ENCODE assay signal across 9 cellular contexts in the genomic region with DNA sequence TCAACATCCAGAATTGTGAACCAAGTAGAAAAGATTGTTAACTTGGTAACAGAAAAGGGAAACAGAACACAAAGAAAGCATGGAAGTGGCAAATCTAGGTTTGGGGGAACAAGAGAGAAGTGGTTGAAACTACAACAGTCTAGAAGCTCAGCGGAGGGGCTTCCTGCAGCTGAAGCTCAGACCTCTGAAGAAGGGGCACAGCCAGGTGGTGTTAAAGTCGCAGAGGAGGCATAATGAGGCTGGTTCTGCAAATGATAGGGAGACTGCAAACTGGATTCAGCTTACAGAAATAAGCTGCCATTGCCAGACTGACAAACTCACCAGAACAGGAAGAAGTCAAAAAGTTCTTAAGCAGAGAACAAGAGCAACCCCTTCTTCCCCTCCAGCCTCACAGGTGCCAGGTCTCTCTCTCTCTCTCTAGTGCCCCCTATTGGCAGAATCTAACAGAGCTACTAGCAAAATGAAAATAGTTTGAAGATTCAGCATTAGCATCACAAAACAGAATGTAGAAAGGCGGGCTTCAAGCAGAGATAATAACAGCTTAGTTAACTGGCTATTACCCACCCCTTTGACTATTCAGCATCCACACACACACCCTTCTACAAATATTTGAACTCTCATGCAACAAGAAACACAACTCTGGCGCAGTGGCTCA.
A peak's percentile ranks its signal among the peaks of the same experiment; 100 is the strongest.
DNase-seq lines count a peak whose midpoint lies in the region; ATAC-seq, FAIRE-seq and TF ChIP-seq lines count a peak whose summit lies in the region.
"Had no signal": no experiment of that assay in that cellular context is flagged by ENCODE, and none has a peak within 500 bp of the region (broad histone marks: within the 10 kb centered on the region; RNA-seq: fewer than 3 reads in every experiment).

No MANE protein-coding gene starts in this region.

- H3K27ac ChIP-seq in 22Rv1 (no peak overlapping the region), OCI-LY3 (ENCODE audit: low read length) (peak overlapping the region; percentile 55), H1 (ENCODE audit: low read depth, low read length) (no peak overlapping the region)
- H3K27ac ChIP-seq in effector memory CD4-positive, alpha-beta T cell (ENCODE audit: insufficient read depth, low read length, poor library complexity, severe bottlenecking): no peak overlapping the region
- H3K27ac ChIP-seq: HL-60 had no signal

- no peak for TF ChIP-seq EP300 in H1 (IDR thresholded peaks at IDR 0.05; ENCODE audit: borderline replicate concordance in 1 of 2, low read depth in 2 of 2, low read length in 2 of 2)

- H3K23me2 ChIP-seq in H1 (ENCODE audit: low read depth, low read length): no peaks in the 10 kb centered on the region

- no peak for TF ChIP-seq POLR2A in H1 (IDR thresholded peaks at IDR 0.05; ENCODE audit: control extremely low read depth in 1 of 2, low read depth in 2 of 2, low read length in 2 of 2)

- H4K8ac ChIP-seq in H1 (ENCODE audit: extremely low read depth, insufficient read depth, low read length): no peak overlapping the region

- H3K9ac ChIP-seq in OCI-LY3 (ENCODE audit: low read length): peak overlapping the region; percentile 34; the same call in 1 of the 2 replicates
- H3K9ac ChIP-seq in H1 (replicated peaks in 1 of 4; ENCODE audit: extremely low read depth in 1 of 4, low read depth in 3 of 4, low read length in 3 of 4): no peak overlapping the region

- TF ChIP-seq CTCF in 22Rv1 (IDR thresholded peaks at IDR 0.05) (peak; percentile 81), GM12873 (IDR thresholded peaks at IDR 0.05; ENCODE audit: insufficient read depth, low read depth, low read length, missing control alignments) (peak; percentile 79), OCI-LY3 (IDR thresholded peaks at IDR 0.05; ENCODE audit: low read depth, low read length) (peak; percentile 71), H1 (IDR thresholded peaks at IDR 0.05; ENCODE audit: control extremely low read depth in 1 of 3, insufficient read depth in 1 of 3, low read depth in 1 of 3, low read length in 3 of 3) (peak in 2 of 3 experiments; percentile 59 to 83; a peak in 3 of 4 replicates), retinal pigment epithelial cell (conservative IDR thresholded peaks at IDR 0.05; ENCODE audit: low read depth, low read length) (peak; percentile 71)

- no peaks in the 10 kb centered on the region for H3K79me1 ChIP-seq in H1 (ENCODE audit: low read depth, low read length)

- no peak overlapping the region for H2AK5ac ChIP-seq in H1 (ENCODE audit: low read depth, low read length)

- no peak overlapping the region for H3K14ac ChIP-seq in H1 (ENCODE audit: insufficient read length)

- WGBS in H1 (ENCODE audit: extremely low coverage in 1 of 2, insufficient coverage in 1 of 2, insufficient read length in 1 of 2, insufficient replicate concordance in 2 of 2, low coverage in 1 of 2, low lambda C conversion rate in 2 of 2, missing lambda C conversion rate in 1 of 2), 2 experiments: 84% methylated on average over 4 of the region's 4 CpGs; no CpG with 5 or more reads in 1 of the 2 experiments

- H3K4me2 ChIP-seq in OCI-LY3 (ENCODE audit: low read length): peak overlapping the region; percentile 76
- H3K4me2 ChIP-seq in H1 (ENCODE audit: insufficient read depth in 1 of 2, low read depth in 2 of 2, low read length in 2 of 2): no peak overlapping the region

- H3K79me2 ChIP-seq in OCI-LY3 (ENCODE audit: low read length) (no peaks in the 10 kb centered on the region), H1 (ENCODE audit: control insufficient read depth in 1 of 2, insufficient read depth in 2 of 2, low read length in 2 of 2) (no peaks in the 10 kb centered on the region)

- H2BK5ac ChIP-seq in H1 (ENCODE audit: low read depth, low read length): no peak overlapping the region

- H3K4me3 ChIP-seq in OCI-LY3 (ENCODE audit: low read length) (peak overlapping the region; percentile 58), H1 (ENCODE audit: extremely low read depth in 1 of 4, insufficient read depth in 2 of 4, low read depth in 3 of 4, low read length in 4 of 4) (no peak overlapping the region), retinal pigment epithelial cell (ENCODE audit: low read length) (no peak overlapping the region)
- no peak overlapping the region for H3K4me3 ChIP-seq in effector memory CD4-positive, alpha-beta T cell (ENCODE audit: insufficient read depth, low read depth, low read length, poor library complexity, severe bottlenecking)

- no peak overlapping the region for H3K18ac ChIP-seq in H1 (ENCODE audit: extremely low read depth, low read length)

- peak; percentile 56 to 64 for TF ChIP-seq RAD21 in H1 (IDR thresholded peaks at IDR 0.05 in 1 of 2, conservative IDR thresholded peaks at IDR 0.05 in 1 of 2; ENCODE audit: low read depth in 2 of 2, low read length in 2 of 2)

- H3K9me3 ChIP-seq in OCI-LY3 (ENCODE audit: insufficient read depth, low read length) (no peaks in the 10 kb centered on the region), H1 (ENCODE audit: insufficient read depth in 2 of 2, low read depth in 1 of 2, low read length in 1 of 2) (no peaks in the 10 kb centered on the region)
- H3K9me3 ChIP-seq in effector memory CD4-positive, alpha-beta T cell (ENCODE audit: control insufficient read depth, low read length): no peaks in the 10 kb centered on the region

- H4K20me1 ChIP-seq in OCI-LY3 (ENCODE audit: insufficient read depth, low read length): no peaks in the 10 kb centered on the region
- no peaks in the 10 kb centered on the region for H4K20me1 ChIP-seq in H1 (replicated peaks in 1 of 2; ENCODE audit: control insufficient read depth in 1 of 2, insufficient read depth in 2 of 2, low read length in 2 of 2)

- no peak overlapping the region for H2BK20ac ChIP-seq in H1 (ENCODE audit: low read length)

- peak; percentile 9 to 48 for DNase-seq in H1 (ENCODE audit: low read depth in 1 of 2, low spot score in 2 of 2)
- DNase-seq in retinal pigment epithelial cell (ENCODE audit: low read depth): no peak
- no peak for DNase-seq in effector memory CD4-positive, alpha-beta T cell
- DNase-seq in cardiac septum (ENCODE audit: low spot score): no peak

- no peak overlapping the region for H2BK15ac ChIP-seq in H1 (ENCODE audit: low read length)

- no peak overlapping the region for H2BK12ac ChIP-seq in H1 (ENCODE audit: low read depth, low read length)

- H3K23ac ChIP-seq in H1 (ENCODE audit: insufficient read length): no peak overlapping the region

- H2AFZ ChIP-seq in OCI-LY3 (ENCODE audit: low read depth, low read length) (peak overlapping the region; percentile 98), H1 (ENCODE audit: low read length) (peak overlapping the region; percentile 89)

- no peak for FAIRE-seq in H1 (lab: Jason Lieb, UNC)

- H3K4ac ChIP-seq in H1 (replicated peaks; ENCODE audit: insufficient read length, low read depth, low read length): no peak overlapping the region

- H4K91ac ChIP-seq in H1 (replicated peaks; ENCODE audit: insufficient read length, low read length): no peak overlapping the region

- POLR2A ChIA-PET in H1 (lab: Charles Lee; ENCODE audit: partially characterized antibody): interaction anchor here (1.5 kb wide), 1 partner anchor 43 kb away, joined by 3 read pairs; no protein-coding TSS in a partner anchor

- H2BK120ac ChIP-seq in H1 (replicated peaks; ENCODE audit: low read depth, low read length): no peak overlapping the region

- H3K27me3 ChIP-seq in OCI-LY3 (ENCODE audit: low read depth, low read length) (no peaks in the 10 kb centered on the region), H1 (replicated peaks in 1 of 4; ENCODE audit: control insufficient read depth in 3 of 4, extremely low read depth in 1 of 4, insufficient read depth in 3 of 4, low read length in 3 of 4) (no peaks in the 10 kb centered on the region)
- H3K27me3 ChIP-seq in effector memory CD4-positive, alpha-beta T cell (replicated peaks; ENCODE audit: control insufficient read depth, insufficient read depth, low read length, poor library complexity, severe bottlenecking): no peaks in the 10 kb centered on the region

- H3K4me1 ChIP-seq in OCI-LY3 (ENCODE audit: low read length) (peaks cover 29% of the 10 kb centered on the region), H1 (replicated peaks in 1 of 4; ENCODE audit: control insufficient read depth in 3 of 4, insufficient read depth in 4 of 4, low read length in 3 of 4) (no peaks in the 10 kb centered on the region; a peak in 1 of 7 replicates)
- H3K4me1 ChIP-seq in effector memory CD4-positive, alpha-beta T cell (ENCODE audit: control insufficient read depth, insufficient read depth, low read length, poor library complexity, severe bottlenecking): no peaks in the 10 kb centered on the region

- H4K5ac ChIP-seq in H1 (ENCODE audit: insufficient read length, low read depth, low read length): no peak overlapping the region

- H3K36me3 ChIP-seq in OCI-LY3 (replicated peaks; ENCODE audit: low read depth, low read length) (no peaks in the 10 kb centered on the region), H1 (ENCODE audit: control insufficient read depth in 2 of 4, insufficient read depth in 4 of 4, low read length in 3 of 4) (no peaks in the 10 kb centered on the region)
- H3K36me3 ChIP-seq in effector memory CD4-positive, alpha-beta T cell (ENCODE audit: control insufficient read depth, insufficient read depth, low read length): no peaks in the 10 kb centered on the region

- CTCF ChIA-PET in H1 (lab: Charles Lee; ENCODE audit: partially characterized antibody): interaction anchor here (0.7 to 4.1 kb wide), 47 partner anchors 7 to 995 kb away, joined by 3 to 87 read pairs (median 5); a partner anchor contains a TSS

- intact Hi-C loops in cardiac septum (cut with DNase I): loop anchor here (5.0 kb wide), 1 partner anchor 37 kb away; no protein-coding TSS in a partner anchor

- ATAC-seq in HG02870 (IDR thresholded peaks at IDR 0.05; ENCODE audit: unreplicated experiment): peak; percentile 52

- H3K56ac ChIP-seq in H1 (replicated peaks; ENCODE audit: insufficient read length, low read depth, low read length): no peak overlapping the region

TF ChIP-seq in H1, 55 proteins besides CTCF, POLR2A, EP300 and RAD21:
- TF ChIP-seq TCF12 (IDR thresholded peaks at IDR 0.05; ENCODE audit: low read depth, low read length) (0 out of 2 replicates have a peak, but pooled peaks have one; percentile 33), POU5F1 (IDR thresholded peaks at IDR 0.05; ENCODE audit: low read depth, low read length) (peak; percentile 66; the same call in 1 of the 2 replicates), CHD1 (IDR thresholded peaks at IDR 0.05; ENCODE audit: low read depth, low read length) (no peak), SP2 (IDR thresholded peaks at IDR 0.05; ENCODE audit: low read length) (no peak), SP1 (IDR thresholded peaks at IDR 0.05; ENCODE audit: low read depth, low read length) (no peak), GTF2F1 (IDR thresholded peaks at IDR 0.05; ENCODE audit: borderline replicate concordance, low read depth, low read length) (no peak)

Comparison
In these comparisons a context has a peak if more than half of its experiments do, and no peak if none do; other contexts are left out.
1. DNase-seq: peak in H1 (2 of 2); none in retinal pigment epithelial cell (single experiment), effector memory CD4-positive, alpha-beta T cell (0 of 3) and cardiac septum (single experiment).
2. Peak in every context shown above with its lines, with median percentiles within 50 percentile points of each other: CTCF ChIP-seq.